In the genomic region with DNA sequence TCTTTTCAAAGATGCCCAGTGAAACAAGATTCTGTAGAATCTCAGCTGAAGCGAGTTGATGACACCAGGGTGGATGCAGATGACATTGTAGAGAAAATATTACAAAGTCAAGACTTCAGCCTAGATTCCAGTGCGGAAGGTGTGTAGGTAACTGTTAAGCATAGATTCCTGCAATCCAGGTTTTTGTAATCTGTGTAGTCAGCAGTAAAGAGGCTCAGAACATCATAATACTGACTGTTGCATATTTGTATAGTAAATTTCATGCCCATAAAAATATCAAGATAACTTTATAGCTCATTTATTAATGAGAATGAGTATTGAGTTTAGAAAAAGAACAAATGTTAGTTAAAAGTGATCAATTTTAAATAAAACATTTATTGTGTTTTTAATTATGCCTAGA, we compare ENCODE assay signal across 7 cellular contexts. TPM values are rescaled to one million over a fixed set of nuclear protein-coding genes. Genes with fewer than 3 reads are reported as not detected.
"Had no signal": no experiment of that assay in that cellular context is flagged by ENCODE, and none has a peak within 500 bp of the region (broad histone marks: within the 10 kb centered on the region; RNA-seq: fewer than 3 reads in every experiment).

No MANE protein-coding gene starts in this region.

- H3K4me3 Mint-ChIP-seq: IgD-negative memory B cell had no signal

- H3K27ac Mint-ChIP-seq: IgD-negative memory B cell had no signal

- H3K27me3 Mint-ChIP-seq: IgD-negative memory B cell had no signal

- H3K9ac ChIP-seq: KMS-11 had no signal

- H3K4me2 ChIP-seq: KMS-11 had no signal

- H3K27ac ChIP-seq: HL-60, KMS-11 had no signal

- H3K4me1 Mint-ChIP-seq: IgD-negative memory B cell had no signal

- FAIRE-seq: HTR-8/SVneo had no signal

- DNase-seq: KBM-7, KG1 had no signal

RNA-seq across cellular contexts. Expression of gene HENMT1, which starts 32.2 kb away (rescaled TPM):
- total RNA-seq: HT1080 had no signal
